Comparison of ENCODE assay signal across 32 cellular contexts in the genomic region with DNA sequence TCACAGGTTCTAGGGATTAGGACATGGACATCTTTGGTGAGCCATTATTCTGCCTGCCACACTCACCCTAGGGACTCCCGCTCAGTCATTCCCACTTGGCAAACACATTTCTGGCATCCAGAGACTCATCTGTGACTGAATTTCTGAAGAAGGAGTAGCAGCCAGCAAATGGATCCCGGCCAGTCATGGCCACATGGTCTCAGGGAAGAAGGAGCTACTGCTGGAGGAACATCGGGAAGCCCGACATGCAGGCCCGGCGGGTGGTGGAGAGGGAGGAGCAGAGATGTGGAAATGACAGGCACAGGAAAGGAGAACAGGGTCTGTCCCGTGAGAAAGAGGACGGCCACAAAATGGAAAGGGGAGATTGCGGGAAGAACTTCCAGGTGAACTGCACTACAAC.
DNase-seq lines count a peak whose midpoint lies in the region; ATAC-seq, FAIRE-seq and TF ChIP-seq lines count a peak whose summit lies in the region.
"Had no signal": no experiment of that assay in that cellular context is flagged by ENCODE, and none has a peak within 500 bp of the region (broad histone marks: within the 10 kb centered on the region; RNA-seq: fewer than 3 reads in every experiment).

No MANE protein-coding gene starts in this region.

- no peak overlapping the region for H2BK15ac ChIP-seq in H1 (ENCODE audit: low read length)

- WGBS in H1 (ENCODE audit: extremely low coverage in 1 of 2, insufficient coverage in 1 of 2, insufficient read length in 1 of 2, insufficient replicate concordance in 2 of 2, low coverage in 1 of 2, low lambda C conversion rate in 2 of 2, missing lambda C conversion rate in 1 of 2), 2 experiments = 84% methylated on average over 9 of the region's 9 CpGs; no CpG with 5 or more reads in 1 of the 2 experiments

- ATAC-seq in GM18861 (IDR thresholded peaks at IDR 0.05; ENCODE audit: unreplicated experiment) = no peak
- ATAC-seq: activated T-cell treated with anti-CD3 and anti-CD28 coated beads, Interleukin-2, amount 50 U/mL, for 4 hours; esophagus mucosa; foreskin keratinocyte; HCT116; K562; psoas muscle; stimulated activated naive CD8-positive, alpha-beta T cell treated with anti-CD3 and anti-CD28 coated beads, Interleukin-15, amount 100 ng/mL, for 72 hours had no signal

- H2AFZ ChIP-seq in H1 (ENCODE audit: low read length) = no peak overlapping the region

- H3K4me3 Mint-ChIP-seq in T-helper 2 cell treated with Interferon-gamma antibody and Interleukin-4, amounts not matched to agents 5 μg/mL and 100 μg/mL, for 36 hours = no peak overlapping the region
- H3K4me3 Mint-ChIP-seq: activated CD4-positive, alpha-beta T cell treated with anti-CD3 and anti-CD28 coated beads, Interleukin-2, amount 10 ng/mL, durations not matched to agents 24 days and 14 days; activated T-cell treated with anti-CD3 and anti-CD28 coated beads, Interleukin-2, amount 50 U/mL, for 4 hours; stimulated activated naive CD8-positive, alpha-beta T cell treated with anti-CD3 and anti-CD28 coated beads, Interleukin-15, amount 100 ng/mL, for 72 hours had no signal

- peak overlapping the region; percentile 2; the same call in 1 of the 2 replicates for H2AK5ac ChIP-seq in H1 (ENCODE audit: low read depth, low read length)

- no peaks in the 10 kb centered on the region for H3K27me3 ChIP-seq in H1 (replicated peaks in 1 of 4; ENCODE audit: control insufficient read depth in 3 of 4, extremely low read depth in 1 of 4, insufficient read depth in 3 of 4, low read length in 3 of 4)
- H3K27me3 ChIP-seq: BLaER1 treated with 17β-estradiol and CSF1 and Interleukin-3, amounts not matched to agents 10 nM and 100 nM; heart right ventricle; transverse colon had no signal

- no peak for TF ChIP-seq CTCF in H1 (IDR thresholded peaks at IDR 0.05; ENCODE audit: control extremely low read depth in 1 of 3, insufficient read depth in 1 of 3, low read depth in 1 of 3, low read length in 3 of 3)

- peaks cover 0 to 18% (median 12%) of the 10 kb centered on the region in 4 experiments; a peak in 6 of 7 replicates for H3K4me1 ChIP-seq in H1 (replicated peaks in 1 of 4; ENCODE audit: control insufficient read depth in 3 of 4, insufficient read depth in 4 of 4, low read length in 3 of 4)
- H3K4me1 ChIP-seq: foreskin keratinocyte, psoas muscle had no signal

- no peaks in the 10 kb centered on the region for H3K4me1 Mint-ChIP-seq in T-helper 2 cell treated with Interferon-gamma antibody and Interleukin-4, amounts not matched to agents 5 μg/mL and 100 μg/mL, for 36 hours (ENCODE audit: low read depth)
- H3K4me1 Mint-ChIP-seq: activated CD4-positive, alpha-beta T cell treated with anti-CD3 and anti-CD28 coated beads, Interleukin-2, amount 10 ng/mL, durations not matched to agents 24 days and 14 days; stimulated activated naive CD8-positive, alpha-beta T cell treated with anti-CD3 and anti-CD28 coated beads, Interleukin-15, amount 100 ng/mL, for 72 hours had no signal

- no peak overlapping the region for H3K4ac ChIP-seq in H1 (replicated peaks; ENCODE audit: insufficient read length, low read depth, low read length)

- no peak overlapping the region for H3K14ac ChIP-seq in H1 (ENCODE audit: insufficient read length)

- no peak for FAIRE-seq in H1 (lab: Jason Lieb, UNC)
- FAIRE-seq: colon, HTR-8/SVneo, K562 had no signal

- peaks cover 35% of the 10 kb centered on the region for H3K27me3 Mint-ChIP-seq in T-helper 2 cell treated with Interferon-gamma antibody and Interleukin-4, amounts not matched to agents 5 μg/mL and 100 μg/mL, for 36 hours (ENCODE audit: low read depth)

- no peak overlapping the region for H2BK20ac ChIP-seq in H1 (ENCODE audit: low read length)

- H3K9me3 ChIP-seq in H1 (ENCODE audit: insufficient read depth in 2 of 2, low read depth in 1 of 2, low read length in 1 of 2) = no peaks in the 10 kb centered on the region
- H3K9me3 ChIP-seq: BLaER1 treated with 17β-estradiol and CSF1 and Interleukin-3, amounts not matched to agents 10 nM and 100 nM; heart right ventricle; neutrophil; psoas muscle; transverse colon had no signal

- H3K9me3 Mint-ChIP-seq in T-helper 2 cell treated with Interferon-gamma antibody and Interleukin-4, amounts not matched to agents 5 μg/mL and 100 μg/mL, for 36 hours = no peaks in the 10 kb centered on the region
- H3K9me3 Mint-ChIP-seq: activated CD4-positive, alpha-beta T cell treated with anti-CD3 and anti-CD28 coated beads, Interleukin-2, amount 10 ng/mL, durations not matched to agents 24 days and 14 days; activated T-cell treated with anti-CD3 and anti-CD28 coated beads, Interleukin-2, amount 50 U/mL, for 4 hours; stimulated activated naive CD8-positive, alpha-beta T cell treated with anti-CD3 and anti-CD28 coated beads, Interleukin-15, amount 100 ng/mL, for 72 hours had no signal

- H4K91ac ChIP-seq in H1 (replicated peaks; ENCODE audit: insufficient read length, low read length) = no peak overlapping the region

- TF ChIP-seq EP300 in H1 (IDR thresholded peaks at IDR 0.05; ENCODE audit: borderline replicate concordance in 1 of 2, low read depth in 2 of 2, low read length in 2 of 2) = no peak

- no peaks in the 10 kb centered on the region; the same call in 1 of the 2 replicates for H3K23me2 ChIP-seq in H1 (ENCODE audit: low read depth, low read length)

- no peak overlapping the region for H4K8ac ChIP-seq in H1 (ENCODE audit: extremely low read depth, insufficient read depth, low read length)

- H3K79me2 ChIP-seq in H1 (ENCODE audit: control insufficient read depth in 1 of 2, insufficient read depth in 2 of 2, low read length in 2 of 2) = no peaks in the 10 kb centered on the region

- no peak overlapping the region for H3K4me3 ChIP-seq in H1 (ENCODE audit: extremely low read depth in 1 of 4, insufficient read depth in 2 of 4, low read depth in 3 of 4, low read length in 4 of 4)
- H3K4me3 ChIP-seq: BLaER1 treated with 17β-estradiol and CSF1 and Interleukin-3, amounts not matched to agents 10 nM and 100 nM; heart right ventricle; K562; psoas muscle; skin epidermis; transverse colon had no signal

- TF ChIP-seq RAD21 in H1 (IDR thresholded peaks at IDR 0.05 in 1 of 2, conservative IDR thresholded peaks at IDR 0.05 in 1 of 2; ENCODE audit: low read depth in 2 of 2, low read length in 2 of 2) = no peak

- H2BK12ac ChIP-seq in H1 (ENCODE audit: low read depth, low read length) = no peak overlapping the region

- no peaks in the 10 kb centered on the region for H3K36me3 Mint-ChIP-seq in T-helper 2 cell treated with Interferon-gamma antibody and Interleukin-4, amounts not matched to agents 5 μg/mL and 100 μg/mL, for 36 hours (ENCODE audit: low read depth)

- no peak overlapping the region for H3K18ac ChIP-seq in H1 (ENCODE audit: extremely low read depth, low read length)

- no peak overlapping the region for H3K27ac ChIP-seq in H1 (ENCODE audit: low read depth, low read length)
- H3K27ac ChIP-seq: BLaER1 treated with 17β-estradiol and CSF1 and Interleukin-3, amounts not matched to agents 10 nM and 100 nM; brain microvascular endothelial cell; foreskin keratinocyte; neutrophil; psoas muscle; skin epidermis; transverse colon had no signal

- no peaks in the 10 kb centered on the region for H3K79me1 ChIP-seq in H1 (ENCODE audit: low read depth, low read length)

- H3K9ac ChIP-seq in H1 (replicated peaks in 1 of 4; ENCODE audit: extremely low read depth in 1 of 4, low read depth in 3 of 4, low read length in 3 of 4) = no peak overlapping the region
- H3K9ac ChIP-seq: BLaER1 treated with 17β-estradiol and CSF1 and Interleukin-3, amounts not matched to agents 10 nM and 100 nM had no signal

- CTCF ChIA-PET in H1 (lab: Charles Lee; ENCODE audit: partially characterized antibody) = interaction anchor here (0.8 to 1.8 kb wide), 7 partner anchors 8 to 207 kb away, joined by 3 to 11 read pairs (median 3); no protein-coding TSS in a partner anchor

- no peak overlapping the region for H4K5ac ChIP-seq in H1 (ENCODE audit: insufficient read length, low read depth, low read length)

- no peak overlapping the region for H3K27ac Mint-ChIP-seq in T-helper 2 cell treated with Interferon-gamma antibody and Interleukin-4, amounts not matched to agents 5 μg/mL and 100 μg/mL, for 36 hours
- H3K27ac Mint-ChIP-seq: activated CD4-positive, alpha-beta T cell treated with anti-CD3 and anti-CD28 coated beads, Interleukin-2, amount 10 ng/mL, durations not matched to agents 24 days and 14 days; stimulated activated naive CD8-positive, alpha-beta T cell treated with anti-CD3 and anti-CD28 coated beads, Interleukin-15, amount 100 ng/mL, for 72 hours had no signal

- no peak for TF ChIP-seq POLR2A in H1 (IDR thresholded peaks at IDR 0.05; ENCODE audit: control extremely low read depth in 1 of 2, low read depth in 2 of 2, low read length in 2 of 2)

- POLR2A ChIA-PET in H1 (lab: Charles Lee; ENCODE audit: partially characterized antibody) = interaction anchor here (1.1 kb wide), 1 partner anchor 8 kb away, joined by 3 read pairs; no protein-coding TSS in a partner anchor

- H3K4me2 ChIP-seq in H1 (ENCODE audit: insufficient read depth in 1 of 2, low read depth in 2 of 2, low read length in 2 of 2) = no peak overlapping the region
- H3K4me2 ChIP-seq: BLaER1 treated with 17β-estradiol and CSF1 and Interleukin-3, amounts not matched to agents 10 nM and 100 nM had no signal

- no peak overlapping the region for H2BK5ac ChIP-seq in H1 (ENCODE audit: low read depth, low read length)

- no peaks in the 10 kb centered on the region for H3K36me3 ChIP-seq in H1 (ENCODE audit: control insufficient read depth in 2 of 4, insufficient read depth in 4 of 4, low read length in 3 of 4)
- H3K36me3 ChIP-seq: BLaER1 treated with 17β-estradiol and CSF1 and Interleukin-3, amounts not matched to agents 10 nM and 100 nM; brain microvascular endothelial cell; neutrophil; transverse colon had no signal

- H3K56ac ChIP-seq in H1 (replicated peaks; ENCODE audit: insufficient read length, low read depth, low read length) = no peak overlapping the region

- peaks cover 0 to 2% of the 10 kb centered on the region in 2 experiments for H4K20me1 ChIP-seq in H1 (replicated peaks in 1 of 2; ENCODE audit: control insufficient read depth in 1 of 2, insufficient read depth in 2 of 2, low read length in 2 of 2)

- DNase-seq in Ammon's horn (ENCODE audit: low spot score) = peak; percentile 51
- DNase-seq in NCI-H1694 treated with DMSO at 0.1 percent for 48 hours (lab: John Stamatoyannopoulos, UW) = peak; percentile 62
- DNase-seq in H1 (ENCODE audit: low read depth in 1 of 2, low spot score in 2 of 2) = no peak
- peak in 9 of 10 donors; percentile 21 to 96 (median 77) for DNase-seq in posterior cingulate gyrus
- no peak for DNase-seq in T-helper 2 cell treated with Interferon-gamma antibody and Interleukin-4, amounts not matched to agents 5 μg/mL and 100 μg/mL, for 36 hours (ENCODE audit: low spot score)
- no peak for DNase-seq in NCI-H748 (lab: John Stamatoyannopoulos, UW; ENCODE audit: unreplicated experiment)
- DNase-seq: activated CD4-positive, alpha-beta T cell treated with anti-CD3 and anti-CD28 coated beads, Interleukin-2, amount 10 ng/mL, durations not matched to agents 24 days and 14 days; activated T-cell treated with anti-CD3 and anti-CD28 coated beads, Interleukin-2, amount 50 U/mL, for 4 hours; brain microvascular endothelial cell; COR-L47; DMS79; foreskin keratinocyte; GF-D8; heart right ventricle; kidney glomerular epithelial cell; NCI-H1436; NCI-H510A treated with DMSO at 0.1 percent for 48 hours; psoas muscle; SHP77 treated with DMSO at 0.1 percent for 48 hours; stimulated activated naive CD8-positive, alpha-beta T cell treated with anti-CD3 and anti-CD28 coated beads, Interleukin-15, amount 100 ng/mL, for 72 hours; SW 1271; T1000; transverse colon had no signal

- intact Hi-C loops in posterior cingulate gyrus (cut with DNase I) = no loop called here

- no peak overlapping the region for H2BK120ac ChIP-seq in H1 (replicated peaks; ENCODE audit: low read depth, low read length)

- H3K23ac ChIP-seq in H1 (ENCODE audit: insufficient read length) = no peak overlapping the region

Comparison
In these comparisons a context has a peak if more than half of its experiments do, and no peak if none do; other contexts are left out.
1. DNase-seq: peak in Ammon's horn (single experiment), NCI-H1694 treated with DMSO at 0.1 percent for 48 hours (single experiment) and posterior cingulate gyrus (9 of 10); none in H1 (0 of 2), T-helper 2 cell treated with Interferon-gamma antibody and Interleukin-4, amounts not matched to agents 5 μg/mL and 100 μg/mL, for 36 hours (single experiment) and NCI-H748 (single experiment).